In the genomic region with DNA sequence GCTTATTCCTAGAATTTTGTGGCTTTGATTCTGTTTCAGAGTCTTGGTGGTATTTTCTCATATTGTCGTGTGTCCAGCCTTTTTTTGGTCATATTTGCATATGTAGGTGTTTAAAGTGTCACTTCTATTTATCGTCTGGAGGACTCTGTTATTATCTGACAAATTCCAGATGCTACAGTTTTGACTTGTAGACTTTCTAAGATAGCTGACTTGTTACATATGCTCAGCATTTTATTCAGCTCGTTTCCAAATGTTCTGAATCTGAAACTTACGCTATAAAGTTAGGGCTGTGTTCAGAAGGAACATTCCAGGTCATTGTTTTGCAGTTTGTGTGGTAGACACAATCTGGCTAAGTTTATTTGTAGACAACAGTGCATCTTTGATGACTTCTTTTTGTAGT, we compare ENCODE assay signal across 1 cellular context.
TF ChIP-seq lines count a peak whose summit lies in the region.

No MANE protein-coding gene starts in this region.

TF ChIP-seq in SK-N-SH treated with all-trans-retinoic acid at 6 μM for 48 hours, 23 proteins besides CTCF, POLR2A, EP300 and RAD21 (continued from another document):
- TF ChIP-seq CSRNP3 (CRISPR knock-in tag; IDR thresholded peaks at IDR 0.05) (no peak), ARNTL (CRISPR knock-in tag; IDR thresholded peaks at IDR 0.05; ENCODE audit: borderline replicate concordance, low read depth) (no peak), ZFP3 (CRISPR knock-in tag; IDR thresholded peaks at IDR 0.05) (no peak), OSR1 (CRISPR knock-in tag; IDR thresholded peaks at IDR 0.05) (no peak), PATZ1 (CRISPR knock-in tag; IDR thresholded peaks at IDR 0.05; ENCODE audit: borderline replicate concordance) (no peak), PPARA (CRISPR knock-in tag; IDR thresholded peaks at IDR 0.05; ENCODE audit: borderline replicate concordance) (no peak)
